ENCODE assay signal across 16 cellular contexts in the genomic region with DNA sequence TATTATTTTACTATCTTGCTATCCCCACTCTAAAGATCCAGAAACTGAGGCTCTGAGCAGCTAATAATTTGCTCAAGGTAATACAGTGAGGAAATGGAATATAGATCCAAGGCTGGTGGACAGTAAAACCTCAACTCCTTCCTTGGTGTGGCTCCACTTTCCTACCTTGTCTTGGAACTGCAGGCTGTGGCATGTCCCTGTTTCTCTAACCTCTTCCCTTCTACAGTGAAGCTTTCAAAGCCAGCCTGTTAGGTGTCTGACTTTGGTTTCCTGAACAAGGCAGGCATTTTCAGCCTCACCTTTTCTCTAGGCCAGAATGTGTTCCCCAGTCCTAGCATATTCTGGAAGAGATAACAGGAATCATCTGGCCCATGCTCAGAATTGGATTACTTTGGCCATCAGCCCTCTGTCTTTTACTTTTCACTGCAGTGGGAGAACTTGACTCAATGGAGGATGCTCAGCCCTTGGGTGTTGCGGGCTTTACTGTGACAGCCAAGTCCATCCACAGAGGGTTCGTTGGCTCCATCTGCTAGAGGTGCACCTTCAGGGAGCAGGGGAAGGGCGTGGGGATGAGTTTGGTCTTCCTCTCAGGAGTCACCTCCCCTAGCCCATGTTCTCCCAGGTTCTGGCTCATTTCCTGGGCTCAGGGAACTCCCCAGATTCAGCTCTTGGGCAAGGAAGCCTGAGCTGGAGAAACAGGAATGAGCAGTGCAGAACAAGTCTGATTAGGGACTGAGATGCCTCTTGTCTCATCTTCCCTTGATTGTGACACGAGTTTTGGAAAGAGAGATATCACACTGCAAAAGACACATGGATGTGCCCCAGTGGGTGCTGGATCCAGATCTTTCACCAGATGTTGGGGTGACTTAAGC. TPM values are rescaled to one million over a fixed set of nuclear protein-coding genes. Genes with fewer than 3 reads are reported as not detected.
DNase-seq lines count a peak whose midpoint lies in the region; ATAC-seq and TF ChIP-seq lines count a peak whose summit lies in the region.
"Had no signal": no experiment of that assay in that cellular context is flagged by ENCODE, and none has a peak within 500 bp of the region (broad histone marks: within the 10 kb centered on the region; RNA-seq: fewer than 3 reads in every experiment).

No MANE protein-coding gene starts in this region.

- no peak overlapping the region for H3K4me3 ChIP-seq in CD8-positive, alpha-beta T cell (ENCODE audit: low read depth, low read length)
- peak overlapping the region; percentile 85; the same call in 1 of the 2 replicates for H3K4me3 ChIP-seq in OCI-LY3 (ENCODE audit: low read length)
- peak overlapping the region in 57 of 59 donors; percentile 41 to 84 (median 66) for H3K4me3 ChIP-seq in dorsolateral prefrontal cortex

- no peaks in the 10 kb centered on the region for H3K4me1 ChIP-seq in CD8-positive, alpha-beta T cell (ENCODE audit: insufficient read depth, low read length)
- H3K4me1 ChIP-seq in OCI-LY3 (ENCODE audit: low read length) = peaks cover 25% of the 10 kb centered on the region

- intact Hi-C loops in CD8-positive, alpha-beta T cell (cut with DNase I, micrococcal nuclease) = no loop called here
- intact Hi-C loops in dorsolateral prefrontal cortex (cut with DNase I) = loop anchor here in 1 of 2 donors (10.0 kb wide), 1 partner anchor 316 kb away; a partner anchor contains a TSS

- H2AFZ ChIP-seq in OCI-LY3 (ENCODE audit: low read depth, low read length) = no peak overlapping the region

- no peaks in the 10 kb centered on the region for H3K9me3 Mint-ChIP-seq in CD8-positive, alpha-beta T cell
- no peaks in the 10 kb centered on the region for H3K9me3 Mint-ChIP-seq in naive thymus-derived CD8-positive, alpha-beta T cell

- no peaks in the 10 kb centered on the region for H3K79me2 ChIP-seq in OCI-LY3 (ENCODE audit: low read length)

- no peaks in the 10 kb centered on the region for H3K36me3 ChIP-seq in CD8-positive, alpha-beta T cell (ENCODE audit: insufficient read depth, low read length)
- no peaks in the 10 kb centered on the region for H3K36me3 ChIP-seq in OCI-LY3 (replicated peaks; ENCODE audit: low read depth, low read length)

- no peak for DNase-seq in CD8-positive, alpha-beta T cell
- no peak for DNase-seq in dorsolateral prefrontal cortex
- DNase-seq in naive thymus-derived CD8-positive, alpha-beta T cell = no peak
- DNase-seq in stimulated activated CD4-positive, alpha-beta T cell treated with anti-CD3 and anti-CD28 coated beads, Interleukin-4, amount 100 ng/mL, for 24 hours = no peak
- DNase-seq in central memory CD4-positive, alpha-beta T cell = no peak
- DNase-seq in NCI-H2107 treated with DMSO at 0.1 percent for 48 hours (lab: John Stamatoyannopoulos, UW; ENCODE audit: unreplicated experiment) = no peak
- DNase-seq: activated CD4-positive, CD25-positive, alpha-beta regulatory T cell; COR-L47; GOT3; NCI-H1105; NCI-H526 treated with DMSO at 0.1 percent for 48 hours; SHP77; stimulated activated naive CD4-positive, alpha-beta T cell treated with Interleukin-2 at 50 U/mL for 16 hours had no signal

- peak overlapping the region; percentile 97 for H3K4me2 ChIP-seq in OCI-LY3 (ENCODE audit: low read length)

- H3K9ac ChIP-seq in OCI-LY3 (ENCODE audit: low read length) = no peak overlapping the region

- peaks cover 10% of the 10 kb centered on the region for H3K4me1 Mint-ChIP-seq in CD8-positive, alpha-beta T cell (ENCODE audit: low read depth)
- peaks cover 0 to 41% (median 6%) of the 10 kb centered on the region in 4 donors for H3K4me1 Mint-ChIP-seq in naive thymus-derived CD8-positive, alpha-beta T cell

- TF ChIP-seq CTCF in CD8-positive, alpha-beta T cell (IDR thresholded peaks at IDR 0.05) = no peak
- no peak for TF ChIP-seq CTCF in OCI-LY3 (IDR thresholded peaks at IDR 0.05; ENCODE audit: low read depth, low read length)
- no peak for TF ChIP-seq CTCF in dorsolateral prefrontal cortex (IDR thresholded peaks at IDR 0.05 in 54 of 56, conservative IDR thresholded peaks at IDR 0.05 in 2 of 56; ENCODE audit: low read depth in 1 of 56, partially characterized antibody in 56 of 56)

- no peaks in the 10 kb centered on the region for H3K9me3 ChIP-seq in CD8-positive, alpha-beta T cell (ENCODE audit: low read length)
- H3K9me3 ChIP-seq in OCI-LY3 (ENCODE audit: insufficient read depth, low read length) = no peaks in the 10 kb centered on the region

- POLR2A ChIA-PET in CD8-positive, alpha-beta T cell (lab: Charles Lee) = no interaction called here
- POLR2A ChIA-PET in naive thymus-derived CD8-positive, alpha-beta T cell (lab: Charles Lee) = no interaction called here

- H3K4me3 Mint-ChIP-seq in CD8-positive, alpha-beta T cell = peak overlapping the region; percentile 62
- peak overlapping the region in 6 of 10 donors; percentile 11 to 74 (median 56) for H3K4me3 Mint-ChIP-seq in naive thymus-derived CD8-positive, alpha-beta T cell

- H3K27me3 Mint-ChIP-seq in CD8-positive, alpha-beta T cell (ENCODE audit: low read depth) = peaks cover 27% of the 10 kb centered on the region
- peaks cover 17 to 48% (median 38%) of the 10 kb centered on the region in 5 donors for H3K27me3 Mint-ChIP-seq in naive thymus-derived CD8-positive, alpha-beta T cell

- H3K27ac ChIP-seq in CD8-positive, alpha-beta T cell (ENCODE audit: low read depth, low read length) = no peak overlapping the region
- H3K27ac ChIP-seq in OCI-LY3 (ENCODE audit: low read length) = no peak overlapping the region
- peak overlapping the region in 57 of 59 donors; percentile 79 to 99 (median 94) for H3K27ac ChIP-seq in dorsolateral prefrontal cortex

- CTCF ChIA-PET in CD8-positive, alpha-beta T cell (lab: Charles Lee) = interaction anchor here (1.8 kb wide), 1 partner anchor 16 kb away, joined by 6 read pairs; no protein-coding TSS in a partner anchor

- no peaks in the 10 kb centered on the region for H4K20me1 ChIP-seq in OCI-LY3 (ENCODE audit: insufficient read depth, low read length)

- no peaks in the 10 kb centered on the region for H3K36me3 Mint-ChIP-seq in CD8-positive, alpha-beta T cell
- no peaks in the 10 kb centered on the region for H3K36me3 Mint-ChIP-seq in naive thymus-derived CD8-positive, alpha-beta T cell

- ATAC-seq in CD8-positive, alpha-beta T cell = no peak
- ATAC-seq in naive thymus-derived CD8-positive, alpha-beta T cell = no peak
- ATAC-seq in HG03342 (IDR thresholded peaks at IDR 0.05; ENCODE audit: unreplicated experiment) = no peak

- H3K27me3 ChIP-seq in CD8-positive, alpha-beta T cell (ENCODE audit: insufficient read depth, low read length) = no peaks in the 10 kb centered on the region
- H3K27me3 ChIP-seq in OCI-LY3 (ENCODE audit: low read depth, low read length) (peaks cover 14% of the 10 kb centered on the region), dorsolateral prefrontal cortex (peaks cover 0 to 16% (median 0%) of the 10 kb centered on the region in 45 donors)

- no peak overlapping the region for H3K27ac Mint-ChIP-seq in CD8-positive, alpha-beta T cell
- H3K27ac Mint-ChIP-seq in naive thymus-derived CD8-positive, alpha-beta T cell = no peak overlapping the region

RNA-seq across cellular contexts. Expression of a gene that starts 1.1 kb away (rescaled TPM):
- total RNA-seq in CD8-positive, alpha-beta T cell = under 1 TPM; 0.25 to 0.41 TPM
- total RNA-seq in dorsolateral prefrontal cortex = 10 to 100 TPM in 26 of 120 experiments, 1 to 10 TPM in 91, under 1 TPM in 3; 0.45 to 25.9 (median 6.0) TPM
- under 1 TPM; 0.11 to 0.26 TPM for total RNA-seq in naive thymus-derived CD8-positive, alpha-beta T cell
- polyA plus RNA-seq in naive thymus-derived CD8-positive, alpha-beta T cell = not detected
- total RNA-seq: endothelial cell of umbilical vein had no signal
- polyA plus RNA-seq: endothelial cell of umbilical vein had no signal

Comparison
In these comparisons a context has a peak if more than half of its experiments do, and no peak if none do; other contexts are left out.
1. H3K27ac ChIP-seq: peak in dorsolateral prefrontal cortex (57 of 59); none in CD8-positive, alpha-beta T cell (single experiment) and OCI-LY3 (single experiment).